In the genomic region with DNA sequence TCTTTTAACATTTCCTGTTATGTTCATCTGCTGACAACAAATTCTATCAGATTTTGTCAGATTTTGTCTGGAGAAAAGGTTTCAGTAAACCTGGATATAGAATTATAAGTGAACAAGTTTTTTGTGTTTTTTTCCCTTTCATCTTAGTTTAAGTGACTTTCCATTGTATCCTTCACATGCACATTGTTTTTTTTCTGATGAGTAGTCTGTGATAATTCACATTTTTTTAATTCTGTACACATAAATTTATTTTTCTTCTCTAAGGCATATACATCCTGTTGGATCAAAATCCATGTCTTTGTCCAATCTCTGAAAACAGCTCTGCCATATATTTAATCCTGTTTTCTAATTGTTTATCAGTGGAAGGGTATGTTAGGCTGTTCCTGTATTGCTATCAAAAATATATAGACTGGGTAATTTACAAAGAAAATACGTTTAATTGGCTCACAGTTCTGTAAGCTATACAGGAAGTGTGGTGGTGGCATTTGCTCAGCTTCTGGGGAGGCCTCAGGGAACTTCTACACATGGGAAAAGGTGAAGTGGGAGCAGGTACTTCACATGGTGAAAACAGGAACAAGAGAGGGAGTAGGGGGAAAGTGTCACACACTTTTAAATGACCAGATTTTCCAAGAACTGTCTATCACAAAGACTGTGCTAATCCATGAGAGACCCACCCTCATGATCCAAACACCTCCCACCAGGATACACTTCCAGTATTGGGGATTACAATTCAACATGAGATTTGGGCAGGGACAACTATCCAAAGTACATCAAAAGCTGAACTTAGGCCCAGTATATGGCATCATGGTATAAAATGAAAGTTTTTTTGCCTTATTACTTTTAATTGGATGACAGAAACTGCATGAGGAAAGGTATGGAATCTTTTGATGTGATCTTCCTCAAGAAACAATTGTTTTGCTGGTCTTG, we compare ENCODE assay signal across 41 cellular contexts. TPM values are rescaled to one million over a fixed set of nuclear protein-coding genes. Genes with fewer than 3 reads are reported as not detected.
"Had no signal": no experiment of that assay in that cellular context is flagged by ENCODE, and none has a peak within 500 bp of the region (broad histone marks: within the 10 kb centered on the region; RNA-seq: fewer than 3 reads in every experiment).

No MANE protein-coding gene starts in this region.

- H3K36me3 Mint-ChIP-seq: activated CD8-positive, alpha-beta memory T cell treated with anti-CD3 and anti-CD28 coated beads, Interleukin-2, amount 10 ng/mL, durations not matched to agents 7 days and 5 days; activated naive CD4-positive, alpha-beta T cell treated with anti-CD3 and anti-CD28 coated beads, Interleukin-2, amount 10 ng/mL, durations not matched to agents 7 days and 5 days; activated naive CD4-positive, alpha-beta T cell treated with anti-CD3 and anti-CD28 coated beads, Interleukin-2, amount 50 U/mL, for 24 hours; activated naive CD8-positive, alpha-beta T cell; activated naive CD8-positive, alpha-beta T cell treated with anti-CD3 and anti-CD28 coated beads, Interleukin-2, amount 10 ng/mL, durations not matched to agents 7 days and 5 days; brain had no signal

- H3K36me3 ChIP-seq: ascending aorta, cardiac muscle cell had no signal

- H3K27me3 Mint-ChIP-seq: activated CD4-positive, alpha-beta memory T cell treated with anti-CD3 and anti-CD28 coated beads, Interleukin-2, amount 10 ng/mL, durations not matched to agents 7 days and 5 days; activated CD4-positive, alpha-beta T cell treated with anti-CD3 and anti-CD28 coated beads for 36 hours; activated CD4-positive, alpha-beta T cell treated with anti-CD3 and anti-CD28 coated beads, Interleukin-2, amount 10 ng/mL, durations not matched to agents 7 days and 5 days; activated CD8-positive, alpha-beta memory T cell treated with anti-CD3 and anti-CD28 coated beads, Interleukin-2, amount 10 ng/mL, durations not matched to agents 7 days and 5 days; activated naive CD4-positive, alpha-beta T cell treated with anti-CD3 and anti-CD28 coated beads, Interleukin-2, amount 10 ng/mL, durations not matched to agents 7 days and 5 days; activated naive CD4-positive, alpha-beta T cell treated with anti-CD3 and anti-CD28 coated beads, Interleukin-2, amount 50 U/mL, for 24 hours; activated naive CD8-positive, alpha-beta T cell; activated naive CD8-positive, alpha-beta T cell treated with anti-CD3 and anti-CD28 coated beads, Interleukin-2, amount 10 ng/mL, durations not matched to agents 7 days and 5 days; activated T-cell treated with anti-CD3 and anti-CD28 coated beads, Interleukin-2, amount 50 U/mL, for 24 hours; activated T-helper 17 cell treated with anti-CD3 and anti-CD28 coated beads, Interleukin-2, amount 50 U/mL, for 72 hours; central memory CD8-positive, alpha-beta T cell had no signal

- H3K9me3 Mint-ChIP-seq: activated naive CD4-positive, alpha-beta T cell treated with anti-CD3 and anti-CD28 coated beads, Interleukin-2, amount 10 ng/mL, durations not matched to agents 7 days and 5 days; activated naive CD8-positive, alpha-beta T cell treated with anti-CD3 and anti-CD28 coated beads, Interleukin-2, amount 10 ng/mL, durations not matched to agents 7 days and 5 days; activated naive CD8-positive, alpha-beta T cell treated with anti-CD3 and anti-CD28 coated beads, Interleukin-2, amount 50 U/mL, for 24 hours had no signal

- H3K27ac Mint-ChIP-seq: activated CD4-positive, alpha-beta memory T cell treated with anti-CD3 and anti-CD28 coated beads, Interleukin-2, amount 10 ng/mL, durations not matched to agents 7 days and 5 days; activated CD4-positive, alpha-beta T cell treated with anti-CD3 and anti-CD28 coated beads for 36 hours; activated CD4-positive, alpha-beta T cell treated with anti-CD3 and anti-CD28 coated beads, Interleukin-2, amount 10 ng/mL, durations not matched to agents 7 days and 5 days; activated CD8-positive, alpha-beta memory T cell treated with anti-CD3 and anti-CD28 coated beads, Interleukin-2, amount 10 ng/mL, durations not matched to agents 7 days and 5 days; activated CD8-positive, alpha-beta T cell treated with anti-CD3 and anti-CD28 coated beads, Interleukin-2, amount 10 ng/mL, durations not matched to agents 7 days and 5 days; activated naive CD4-positive, alpha-beta T cell treated with anti-CD3 and anti-CD28 coated beads, Interleukin-2, amount 10 ng/mL, durations not matched to agents 7 days and 5 days; activated naive CD4-positive, alpha-beta T cell treated with anti-CD3 and anti-CD28 coated beads, Interleukin-2, amount 50 U/mL, for 24 hours; activated naive CD8-positive, alpha-beta T cell; activated naive CD8-positive, alpha-beta T cell treated with anti-CD3 and anti-CD28 coated beads, Interleukin-2, amount 10 ng/mL, durations not matched to agents 7 days and 5 days; activated naive CD8-positive, alpha-beta T cell treated with anti-CD3 and anti-CD28 coated beads, Interleukin-2, amount 50 U/mL, for 24 hours; activated T-cell treated with anti-CD3 and anti-CD28 coated beads, Interleukin-2, amount 50 U/mL, for 24 hours; activated T-helper 1 cell treated with anti-CD3 and anti-CD28 coated beads, Interleukin-12 subunit alpha, Interleukin-12 subunit beta, Interleukin-2, Interleukin-4 antibody, amounts not matched to agents 30 ng/mL and 10 ng/mL and 1 ng/mL, durations not matched to agents 14 hours and 24 hours and 36 hours; activated T-helper 17 cell treated with anti-CD3 and anti-CD28 coated beads, Interleukin-2, amount 50 U/mL, for 72 hours; brain; T-helper 1 cell treated with Interleukin-12 subunit alpha and Interleukin-12 subunit beta and Interleukin-4 antibody, amounts not matched to agents 30 μg/mL and 1 μg/mL, for 36 hours; T-helper 2 cell treated with Interferon-gamma antibody and Interleukin-4, amounts not matched to agents 5 μg/mL and 100 μg/mL, for 36 hours had no signal

- H3K27ac ChIP-seq: ascending aorta, cardiac muscle cell, VCaP had no signal

- H3K27me3 ChIP-seq: ascending aorta, cardiac muscle cell had no signal

- H3K4me1 Mint-ChIP-seq: activated CD4-positive, alpha-beta memory T cell treated with anti-CD3 and anti-CD28 coated beads, Interleukin-2, amount 10 ng/mL, durations not matched to agents 7 days and 5 days; activated CD4-positive, alpha-beta T cell treated with anti-CD3 and anti-CD28 coated beads for 36 hours; activated CD4-positive, alpha-beta T cell treated with anti-CD3 and anti-CD28 coated beads, Interleukin-2, amount 10 ng/mL, durations not matched to agents 7 days and 5 days; activated CD8-positive, alpha-beta memory T cell treated with anti-CD3 and anti-CD28 coated beads, Interleukin-2, amount 10 ng/mL, durations not matched to agents 7 days and 5 days; activated naive CD4-positive, alpha-beta T cell treated with anti-CD3 and anti-CD28 coated beads, Interleukin-2, amount 10 ng/mL, durations not matched to agents 7 days and 5 days; activated naive CD4-positive, alpha-beta T cell treated with anti-CD3 and anti-CD28 coated beads, Interleukin-2, amount 50 U/mL, for 24 hours; activated naive CD8-positive, alpha-beta T cell treated with anti-CD3 and anti-CD28 coated beads, Interleukin-2, amount 10 ng/mL, durations not matched to agents 7 days and 5 days; activated naive CD8-positive, alpha-beta T cell treated with anti-CD3 and anti-CD28 coated beads, Interleukin-2, amount 50 U/mL, for 24 hours; activated T-helper 17 cell treated with anti-CD3 and anti-CD28 coated beads, Interleukin-2, amount 50 U/mL, for 72 hours; brain; central memory CD8-positive, alpha-beta T cell had no signal

- H3K4me1 ChIP-seq: ascending aorta had no signal

- H3K4me3 Mint-ChIP-seq: activated CD4-positive, alpha-beta memory T cell treated with anti-CD3 and anti-CD28 coated beads, Interleukin-2, amount 10 ng/mL, durations not matched to agents 7 days and 5 days; activated CD4-positive, alpha-beta T cell treated with anti-CD3 and anti-CD28 coated beads for 36 hours; activated CD4-positive, alpha-beta T cell treated with anti-CD3 and anti-CD28 coated beads, Interleukin-2, amount 10 ng/mL, durations not matched to agents 7 days and 5 days; activated CD8-positive, alpha-beta memory T cell treated with anti-CD3 and anti-CD28 coated beads, Interleukin-2, amount 10 ng/mL, durations not matched to agents 7 days and 5 days; activated CD8-positive, alpha-beta T cell treated with anti-CD3 and anti-CD28 coated beads, Interleukin-2, amount 10 ng/mL, durations not matched to agents 7 days and 5 days; activated naive CD4-positive, alpha-beta T cell treated with anti-CD3 and anti-CD28 coated beads, Interleukin-2, amount 10 ng/mL, durations not matched to agents 7 days and 5 days; activated naive CD4-positive, alpha-beta T cell treated with anti-CD3 and anti-CD28 coated beads, Interleukin-2, amount 50 U/mL, for 24 hours; activated naive CD8-positive, alpha-beta T cell; activated naive CD8-positive, alpha-beta T cell treated with anti-CD3 and anti-CD28 coated beads, Interleukin-2, amount 10 ng/mL, durations not matched to agents 7 days and 5 days; activated naive CD8-positive, alpha-beta T cell treated with anti-CD3 and anti-CD28 coated beads, Interleukin-2, amount 50 U/mL, for 24 hours; activated T-cell treated with anti-CD3 and anti-CD28 coated beads, Interleukin-2, amount 50 U/mL, for 24 hours; activated T-helper 1 cell treated with anti-CD3 and anti-CD28 coated beads, Interleukin-12 subunit alpha, Interleukin-12 subunit beta, Interleukin-2, Interleukin-4 antibody, amounts not matched to agents 30 ng/mL and 10 ng/mL and 1 ng/mL, durations not matched to agents 14 hours and 24 hours and 36 hours; activated T-helper 17 cell treated with anti-CD3 and anti-CD28 coated beads, Interleukin-2, amount 50 U/mL, for 72 hours; brain; central memory CD8-positive, alpha-beta T cell; T-helper 1 cell treated with Interleukin-12 subunit alpha and Interleukin-12 subunit beta and Interleukin-4 antibody, amounts not matched to agents 30 μg/mL and 1 μg/mL, for 36 hours; T-helper 2 cell treated with Interferon-gamma antibody and Interleukin-4, amounts not matched to agents 5 μg/mL and 100 μg/mL, for 36 hours had no signal

- ATAC-seq: activated CD4-positive, alpha-beta T cell treated with anti-CD3 and anti-CD28 coated beads for 36 hours; activated CD4-positive, CD25-positive, alpha-beta regulatory T cell treated with anti-CD3 and anti-CD28 coated beads, Interleukin-2, amount 50 U/mL, for 24 hours; activated CD8-positive, alpha-beta memory T cell treated with anti-CD3 and anti-CD28 coated beads, Interleukin-2, amount 10 ng/mL, durations not matched to agents 7 days and 5 days; activated CD8-positive, alpha-beta T cell treated with anti-CD3 and anti-CD28 coated beads, Interleukin-2, amount 10 ng/mL, durations not matched to agents 7 days and 5 days; activated naive CD8-positive, alpha-beta T cell treated with anti-CD3 and anti-CD28 coated beads, Interleukin-2, amount 50 U/mL, for 24 hours; activated T-helper 17 cell treated with anti-CD3 and anti-CD28 coated beads, Interleukin-2, amount 50 U/mL, for 72 hours had no signal

- FAIRE-seq: bronchial epithelial cell, TTC549 had no signal

- H3K9me3 ChIP-seq: ascending aorta had no signal

- DNase-seq: activated CD4-positive, alpha-beta memory T cell treated with anti-CD3 and anti-CD28 coated beads, Interleukin-2, amount 10 ng/mL, durations not matched to agents 7 days and 5 days; activated CD4-positive, alpha-beta T cell treated with anti-CD3 and anti-CD28 coated beads for 1 hour; activated CD4-positive, alpha-beta T cell treated with anti-CD3 and anti-CD28 coated beads for 36 hours; activated CD4-positive, alpha-beta T cell treated with anti-CD3 and anti-CD28 coated beads for 48 hours; activated CD4-positive, alpha-beta T cell treated with anti-CD3 and anti-CD28 coated beads, Interleukin-2, amount 10 ng/mL, durations not matched to agents 7 days and 5 days; activated CD4-positive, alpha-beta T cell treated with anti-CD3 and anti-CD28 coated beads, Interleukin-2, amount 50 U/mL, for 48 hours; activated CD4-positive, CD25-positive, alpha-beta regulatory T cell; activated CD8-positive, alpha-beta memory T cell treated with anti-CD3 and anti-CD28 coated beads for 24 hours; activated CD8-positive, alpha-beta memory T cell treated with anti-CD3 and anti-CD28 coated beads, Interleukin-2, amount 10 ng/mL, durations not matched to agents 7 days and 5 days; activated CD8-positive, alpha-beta memory T cell treated with anti-CD3 and anti-CD28 coated beads, Interleukin-2, amount 50 U/mL, for 48 hours; activated CD8-positive, alpha-beta T cell treated with anti-CD3 and anti-CD28 coated beads, Interleukin-2, amount 10 ng/mL, durations not matched to agents 7 days and 5 days; activated gamma-delta T cell; activated naive CD4-positive, alpha-beta T cell treated with anti-CD3 and anti-CD28 coated beads, Interleukin-2, amount 10 ng/mL, durations not matched to agents 7 days and 5 days; activated naive CD4-positive, alpha-beta T cell treated with Interleukin-2 at 50 U/mL for 16 hours; activated naive CD8-positive, alpha-beta T cell treated with anti-CD3 and anti-CD28 coated beads, Interleukin-2, amount 10 ng/mL, durations not matched to agents 7 days and 5 days; activated naive CD8-positive, alpha-beta T cell treated with anti-CD3 and anti-CD28 coated beads, Interleukin-2, amount 50 U/mL, for 24 hours; activated T-cell treated with anti-CD3 and anti-CD28 coated beads, Interleukin-2, amount 50 U/mL, for 24 hours; activated T-cell treated with anti-CD3 and anti-CD28 coated beads, Interleukin-2, amount 50 U/mL, for 48 hours; amygdala; anterior cingulate cortex; caudate nucleus; cerebellar nuclear complex; T-helper 1 cell; T-helper 2 cell; T-helper 9 cell had no signal

- H3K4me3 ChIP-seq: ascending aorta, cardiac muscle cell had no signal

RNA-seq across cellular contexts. Expression of a gene that starts 45.6 kb away (rescaled TPM):
- total RNA-seq: activated CD4-positive, alpha-beta memory T cell treated with anti-CD3 and anti-CD28 coated beads, Interleukin-2, amount 10 ng/mL, durations not matched to agents 7 days and 5 days; activated CD4-positive, alpha-beta T cell treated with anti-CD3 and anti-CD28 coated beads for 36 hours; activated CD4-positive, alpha-beta T cell treated with anti-CD3 and anti-CD28 coated beads, Interleukin-2, amount 10 ng/mL, durations not matched to agents 7 days and 5 days; activated CD8-positive, alpha-beta memory T cell treated with anti-CD3 and anti-CD28 coated beads, Interleukin-2, amount 10 ng/mL, durations not matched to agents 7 days and 5 days; activated CD8-positive, alpha-beta T cell treated with anti-CD3 and anti-CD28 coated beads, Interleukin-2, amount 10 ng/mL, durations not matched to agents 7 days and 5 days; activated naive CD8-positive, alpha-beta T cell treated with anti-CD3 and anti-CD28 coated beads, Interleukin-2, amount 10 ng/mL, durations not matched to agents 7 days and 5 days; activated T-helper 1 cell treated with anti-CD3 and anti-CD28 coated beads, Interleukin-12 subunit alpha, Interleukin-12 subunit beta, Interleukin-2, Interleukin-4 antibody, amounts not matched to agents 30 ng/mL and 10 ng/mL and 1 ng/mL, durations not matched to agents 14 hours and 24 hours and 36 hours; activated T-helper 17 cell treated with anti-CD3 and anti-CD28 coated beads, Interleukin-2, amount 50 U/mL, for 72 hours; ascending aorta; bronchial epithelial cell; chondrocyte had no signal
- polyA plus RNA-seq: adipose tissue, cardiac muscle cell had no signal
